In the genomic region with DNA sequence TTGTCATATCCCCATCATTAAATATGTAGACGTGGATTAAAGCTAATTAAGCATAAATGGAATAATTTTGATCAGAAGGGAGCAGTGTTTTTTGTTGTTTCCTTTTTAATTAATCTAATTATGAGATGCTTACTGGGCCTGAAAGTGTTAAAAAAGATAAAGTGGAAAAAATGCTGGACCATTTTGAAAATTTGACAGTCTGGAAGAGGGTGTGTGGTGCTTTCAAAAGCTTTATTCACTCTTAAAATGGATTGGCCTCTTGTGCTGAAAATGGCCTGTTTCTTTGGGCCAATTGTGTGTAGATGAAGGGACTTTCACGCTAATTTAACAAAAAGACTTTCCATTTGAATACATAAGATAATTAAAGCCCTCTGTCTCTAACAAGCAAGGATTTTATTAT, we compare ENCODE assay signal across 1 cellular context.
TF ChIP-seq lines count a peak whose summit lies in the region.

No MANE protein-coding gene starts in this region.

TF ChIP-seq in WTC11, 78 proteins besides CTCF, POLR2A, EP300 and RAD21 (continued from another document):
- TF ChIP-seq ELF4 (CRISPR knock-in tag; IDR thresholded peaks at IDR 0.05; ENCODE audit: low read depth) (no peak), MYBL2 (CRISPR knock-in tag; IDR thresholded peaks at IDR 0.05) (no peak), RELA (CRISPR knock-in tag; IDR thresholded peaks at IDR 0.05; ENCODE audit: borderline replicate concordance) (no peak), HMGA2 (CRISPR knock-in tag; IDR thresholded peaks at IDR 0.05) (no peak), MXD4 (CRISPR knock-in tag; IDR thresholded peaks at IDR 0.05; ENCODE audit: borderline replicate concordance) (no peak), PRRX2 (CRISPR knock-in tag; IDR thresholded peaks at IDR 0.05) (no peak)
- TF ChIP-seq, protein P1, sequence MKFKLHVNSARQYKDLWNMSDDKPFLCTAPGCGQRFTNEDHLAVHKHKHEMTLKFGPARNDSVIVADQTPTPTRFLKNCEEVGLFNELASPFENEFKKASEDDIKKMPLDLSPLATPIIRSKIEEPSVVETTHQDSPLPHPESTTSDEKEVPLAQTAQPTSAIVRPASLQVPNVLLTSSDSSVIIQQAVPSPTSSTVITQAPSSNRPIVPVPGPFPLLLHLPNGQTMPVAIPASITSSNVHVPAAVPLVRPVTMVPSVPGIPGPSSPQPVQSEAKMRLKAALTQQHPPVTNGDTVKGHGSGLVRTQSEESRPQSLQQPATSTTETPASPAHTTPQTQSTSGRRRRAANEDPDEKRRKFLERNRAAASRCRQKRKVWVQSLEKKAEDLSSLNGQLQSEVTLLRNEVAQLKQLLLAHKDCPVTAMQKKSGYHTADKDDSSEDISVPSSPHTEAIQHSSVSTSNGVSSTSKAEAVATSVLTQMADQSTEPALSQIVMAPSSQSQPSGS (CRISPR knock-in tag; IDR thresholded peaks at IDR 0.05; ENCODE audit: borderline replicate concordance, low read depth) = no peak
- TF ChIP-seq, protein P2, sequence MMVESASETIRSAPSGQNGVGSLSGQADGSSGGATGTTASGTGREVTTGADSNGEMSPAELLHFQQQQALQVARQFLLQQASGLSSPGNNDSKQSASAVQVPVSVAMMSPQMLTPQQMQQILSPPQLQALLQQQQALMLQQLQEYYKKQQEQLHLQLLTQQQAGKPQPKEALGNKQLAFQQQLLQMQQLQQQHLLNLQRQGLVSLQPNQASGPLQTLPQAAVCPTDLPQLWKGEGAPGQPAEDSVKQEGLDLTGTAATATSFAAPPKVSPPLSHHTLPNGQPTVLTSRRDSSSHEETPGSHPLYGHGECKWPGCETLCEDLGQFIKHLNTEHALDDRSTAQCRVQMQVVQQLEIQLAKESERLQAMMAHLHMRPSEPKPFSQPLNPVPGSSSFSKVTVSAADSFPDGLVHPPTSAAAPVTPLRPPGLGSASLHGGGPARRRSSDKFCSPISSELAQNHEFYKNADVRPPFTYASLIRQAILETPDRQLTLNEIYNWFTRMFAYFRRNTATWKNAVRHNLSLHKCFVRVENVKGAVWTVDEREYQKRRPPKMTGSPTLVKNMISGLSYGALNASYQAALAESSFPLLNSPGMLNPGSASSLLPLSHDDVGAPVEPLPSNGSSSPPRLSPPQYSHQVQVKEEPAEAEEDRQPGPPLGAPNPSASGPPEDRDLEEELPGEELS (CRISPR knock-in tag; IDR thresholded peaks at IDR 0.05) = no peak
- TF ChIP-seq, protein P3, sequence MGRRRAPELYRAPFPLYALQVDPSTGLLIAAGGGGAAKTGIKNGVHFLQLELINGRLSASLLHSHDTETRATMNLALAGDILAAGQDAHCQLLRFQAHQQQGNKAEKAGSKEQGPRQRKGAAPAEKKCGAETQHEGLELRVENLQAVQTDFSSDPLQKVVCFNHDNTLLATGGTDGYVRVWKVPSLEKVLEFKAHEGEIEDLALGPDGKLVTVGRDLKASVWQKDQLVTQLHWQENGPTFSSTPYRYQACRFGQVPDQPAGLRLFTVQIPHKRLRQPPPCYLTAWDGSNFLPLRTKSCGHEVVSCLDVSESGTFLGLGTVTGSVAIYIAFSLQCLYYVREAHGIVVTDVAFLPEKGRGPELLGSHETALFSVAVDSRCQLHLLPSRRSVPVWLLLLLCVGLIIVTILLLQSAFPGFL (CRISPR knock-in tag; IDR thresholded peaks at IDR 0.05; ENCODE audit: borderline replicate concordance) = no peak
- TF ChIP-seq, protein P4, sequence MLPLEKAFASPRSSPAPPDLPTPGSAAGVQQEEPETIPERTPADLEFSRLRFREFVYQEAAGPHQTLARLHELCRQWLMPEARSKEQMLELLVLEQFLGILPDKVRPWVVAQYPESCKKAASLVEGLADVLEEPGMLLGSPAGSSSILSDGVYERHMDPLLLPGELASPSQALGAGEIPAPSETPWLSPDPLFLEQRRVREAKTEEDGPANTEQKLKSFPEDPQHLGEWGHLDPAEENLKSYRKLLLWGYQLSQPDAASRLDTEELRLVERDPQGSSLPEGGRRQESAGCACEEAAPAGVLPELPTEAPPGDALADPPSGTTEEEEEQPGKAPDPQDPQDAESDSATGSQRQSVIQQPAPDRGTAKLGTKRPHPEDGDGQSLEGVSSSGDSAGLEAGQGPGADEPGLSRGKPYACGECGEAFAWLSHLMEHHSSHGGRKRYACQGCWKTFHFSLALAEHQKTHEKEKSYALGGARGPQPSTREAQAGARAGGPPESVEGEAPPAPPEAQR (CRISPR knock-in tag; IDR thresholded peaks at IDR 0.05) = no peak
